28 cellular contexts compared by ENCODE assay signal in the genomic region with DNA sequence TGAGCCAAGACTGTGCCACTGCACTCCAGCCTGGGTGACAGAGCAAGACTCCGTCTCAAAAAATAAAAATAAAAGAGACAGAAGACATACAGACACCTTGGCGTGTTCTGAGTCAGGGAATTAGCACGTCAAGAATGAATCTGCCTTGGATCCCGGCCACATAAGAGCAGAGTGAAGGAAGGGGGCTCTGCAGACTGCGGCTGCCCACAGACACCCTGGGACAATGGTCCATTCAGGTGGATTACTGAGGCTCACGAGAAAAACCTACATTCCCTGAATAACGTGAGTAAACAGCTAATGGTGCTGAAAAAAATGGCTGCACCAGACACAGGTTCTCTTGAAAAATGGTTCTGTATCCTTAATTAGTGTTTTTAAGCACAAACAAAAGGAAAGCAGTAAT.
DNase-seq lines count a peak whose midpoint lies in the region; ATAC-seq, FAIRE-seq and TF ChIP-seq lines count a peak whose summit lies in the region.
"Had no signal": no experiment of that assay in that cellular context is flagged by ENCODE, and none has a peak within 500 bp of the region (broad histone marks: within the 10 kb centered on the region; RNA-seq: fewer than 3 reads in every experiment).

No MANE protein-coding gene starts in this region.

- POLR2A ChIA-PET in H1 (lab: Charles Lee; ENCODE audit: partially characterized antibody): interaction anchor here (0.8 to 1.7 kb wide), 2 partner anchors 102 to 230 kb away, joined by 3 to 4 read pairs; partner anchors contain the start of gene ATE1
- POLR2A ChIA-PET in HEK293T (lab: Yijun Ruan, JAX): no interaction called here

- no peak for ATAC-seq in stimulated activated memory B cell treated with anti-CD40 and anti-IgM and Interleukin-4, amounts not matched to agents 10 μg/mL and 1 μg/mL and 100 μg/mL, for 72 hours
- ATAC-seq in GM21528 (IDR thresholded peaks at IDR 0.05; ENCODE audit: low FRiP score, unreplicated experiment): no peak
- ATAC-seq: PC-3 had no signal

- no peak overlapping the region for H4K8ac ChIP-seq in H1 (ENCODE audit: extremely low read depth, insufficient read depth, low read length)

- H4K5ac ChIP-seq in H1 (ENCODE audit: insufficient read length, low read depth, low read length): no peak overlapping the region

- H3K4me2 ChIP-seq in H1 (ENCODE audit: insufficient read depth in 1 of 2, low read depth in 2 of 2, low read length in 2 of 2): no peak overlapping the region
- H3K4me2 ChIP-seq in neural progenitor cell: no peak overlapping the region
- H3K4me2 ChIP-seq: BLaER1 had no signal

- H3K79me1 ChIP-seq in H1 (ENCODE audit: low read depth, low read length): no peaks in the 10 kb centered on the region

- H3K23ac ChIP-seq in H1 (ENCODE audit: insufficient read length): no peak overlapping the region

- no peaks in the 10 kb centered on the region for H3K23me2 ChIP-seq in H1 (ENCODE audit: low read depth, low read length)

- no peak overlapping the region for H3K18ac ChIP-seq in H1 (ENCODE audit: extremely low read depth, low read length)

- no peaks in the 10 kb centered on the region for H3K36me3 ChIP-seq in H1 (ENCODE audit: control insufficient read depth in 2 of 4, insufficient read depth in 4 of 4, low read length in 3 of 4)
- H3K36me3 ChIP-seq in neural progenitor cell: no peaks in the 10 kb centered on the region
- H3K36me3 ChIP-seq: BLaER1, HAP-1, SJSA1 had no signal

- H2BK15ac ChIP-seq in H1 (ENCODE audit: low read length): no peak overlapping the region

- in situ Hi-C loops in G401 (cut with HindIII; ENCODE audit: low sequenced_read_pairs): no loop called here

- no peak for TF ChIP-seq EP300 in H1 (IDR thresholded peaks at IDR 0.05; ENCODE audit: borderline replicate concordance in 1 of 2, low read depth in 2 of 2, low read length in 2 of 2)

- H3K79me2 ChIP-seq in H1 (ENCODE audit: control insufficient read depth in 1 of 2, insufficient read depth in 2 of 2, low read length in 2 of 2) (no peaks in the 10 kb centered on the region), neural progenitor cell (ENCODE audit: low read depth) (no peaks in the 10 kb centered on the region)

- H3K4me3 ChIP-seq in H1 (ENCODE audit: extremely low read depth in 1 of 4, insufficient read depth in 2 of 4, low read depth in 3 of 4, low read length in 4 of 4) (no peak overlapping the region), neural progenitor cell (no peak overlapping the region)
- H3K4me3 ChIP-seq: BLaER1, GM23248, HAP-1, SJSA1 had no signal

- no peak overlapping the region for H2BK5ac ChIP-seq in H1 (ENCODE audit: low read depth, low read length)

- 0 out of 2 replicates have a peak overlapping the region, but pooled peaks have one; percentile 41 for H2BK20ac ChIP-seq in H1 (ENCODE audit: low read length)

- H3K4ac ChIP-seq in H1 (replicated peaks; ENCODE audit: insufficient read length, low read depth, low read length): no peak overlapping the region

- no peaks in the 10 kb centered on the region for H3K27me3 ChIP-seq in H1 (replicated peaks in 1 of 4; ENCODE audit: control insufficient read depth in 3 of 4, extremely low read depth in 1 of 4, insufficient read depth in 3 of 4, low read length in 3 of 4)
- H3K27me3 ChIP-seq in neural progenitor cell: no peaks in the 10 kb centered on the region
- H3K27me3 ChIP-seq: BLaER1, SJSA1 had no signal

- H2AK5ac ChIP-seq in H1 (ENCODE audit: low read depth, low read length): no peak overlapping the region

- FAIRE-seq in RCC 7860 (lab: Jason Lieb, UNC) (no peak), H1 (lab: Jason Lieb, UNC) (no peak)
- FAIRE-seq: GM18507 had no signal

- no peak overlapping the region for H2AFZ ChIP-seq in H1 (ENCODE audit: low read length)
- H2AFZ ChIP-seq in neural progenitor cell (replicated peaks): no peak overlapping the region
- H2AFZ ChIP-seq: GM23248 had no signal

- no peak overlapping the region for H4K91ac ChIP-seq in H1 (replicated peaks; ENCODE audit: insufficient read length, low read length)

- CTCF ChIA-PET in H1 (lab: Charles Lee; ENCODE audit: partially characterized antibody) (interaction anchor here (0.6 to 5.1 kb wide), 11 partner anchors 10 to 519 kb away, joined by 3 to 53 read pairs (median 4); no protein-coding TSS in a partner anchor), HEK293T (lab: Yijun Ruan, JAX) (no interaction called here)

- H3K9me3 ChIP-seq in H1 (ENCODE audit: insufficient read depth in 2 of 2, low read depth in 1 of 2, low read length in 1 of 2) (no peaks in the 10 kb centered on the region), neural progenitor cell (ENCODE audit: low read depth) (no peaks in the 10 kb centered on the region)
- H3K9me3 ChIP-seq: HAP-1, SJSA1 had no signal

- H3K14ac ChIP-seq in H1 (ENCODE audit: insufficient read length): no peak overlapping the region

- no peak for TF ChIP-seq POLR2A in H1 (IDR thresholded peaks at IDR 0.05; ENCODE audit: control extremely low read depth in 1 of 2, low read depth in 2 of 2, low read length in 2 of 2)

- no peak overlapping the region for H3K27ac ChIP-seq in H1 (ENCODE audit: low read depth, low read length)
- H3K27ac ChIP-seq in neural progenitor cell: no peak overlapping the region
- H3K27ac ChIP-seq: BLaER1, GM23248, SJSA1 had no signal

- 91% methylated on average over 7 of the region's 7 CpGs; no CpG with 5 or more reads in 1 of the 2 experiments for WGBS in H1 (ENCODE audit: extremely low coverage in 1 of 2, insufficient coverage in 1 of 2, insufficient read length in 1 of 2, insufficient replicate concordance in 2 of 2, low coverage in 1 of 2, low lambda C conversion rate in 2 of 2, missing lambda C conversion rate in 1 of 2), 2 experiments

- DNase-seq in G401 (ENCODE audit: low spot score) (peak; percentile 40), RCC 7860 (ENCODE audit: low spot score) (peak; percentile 75), H1 (ENCODE audit: low read depth in 1 of 2, low spot score in 2 of 2) (no peak), neural progenitor cell (ENCODE audit: low spot score) (no peak), HEK293T (ENCODE audit: extremely low spot score) (no peak), NCI-H2081 (lab: John Stamatoyannopoulos, UW) (no peak)
- DNase-seq: CD4-positive, CD25-positive, alpha-beta regulatory T cell; DMS153; DND-41; GM23248; IMR-90; KG1; NCI-H1092; NCI-H1417 treated with DMSO at 0.1 percent for 48 hours; NCI-H187 treated with DMSO at 0.1 percent for 48 hours; NCI-H2107; NCI-H524 treated with DMSO at 0.1 percent for 48 hours; NCI-H82; NK-92 treated with Interleukin-12 subunit alpha and Interleukin-12 subunit beta, amount 100 ng/mL, for 24 hours; PC-3; Right ventricle myocardium superior; RPMI8226 had no signal

- no peaks in the 10 kb centered on the region for H4K20me1 ChIP-seq in H1 (replicated peaks in 1 of 2; ENCODE audit: control insufficient read depth in 1 of 2, insufficient read depth in 2 of 2, low read length in 2 of 2)
- no peaks in the 10 kb centered on the region for H4K20me1 ChIP-seq in neural progenitor cell (ENCODE audit: low read depth)
- H4K20me1 ChIP-seq: BLaER1 had no signal

- TF ChIP-seq CTCF in H1 (IDR thresholded peaks at IDR 0.05; ENCODE audit: control extremely low read depth in 1 of 3, insufficient read depth in 1 of 3, low read depth in 1 of 3, low read length in 3 of 3): no peak
- TF ChIP-seq CTCF in neural progenitor cell (IDR thresholded peaks at IDR 0.05): no peak

- peaks cover 66% of the 10 kb centered on the region for H3K4me1 Mint-ChIP-seq in neural progenitor cell
- no peaks in the 10 kb centered on the region for H3K4me1 Mint-ChIP-seq in stimulated activated memory B cell treated with anti-CD40 and anti-IgM and Interleukin-4, amounts not matched to agents 10 μg/mL and 1 μg/mL and 100 μg/mL, for 72 hours
- H3K4me1 Mint-ChIP-seq: CD4-positive, CD25-positive, alpha-beta regulatory T cell had no signal

- H3K9ac ChIP-seq in H1 (replicated peaks in 1 of 4; ENCODE audit: extremely low read depth in 1 of 4, low read depth in 3 of 4, low read length in 3 of 4) (no peak overlapping the region), neural progenitor cell (no peak overlapping the region)
- H3K9ac ChIP-seq: BLaER1, GM23248 had no signal

- H2BK120ac ChIP-seq in H1 (replicated peaks; ENCODE audit: low read depth, low read length): no peak overlapping the region

- H3K9me3 Mint-ChIP-seq in neural progenitor cell: peaks cover 7% of the 10 kb centered on the region
- H3K9me3 Mint-ChIP-seq in stimulated activated memory B cell treated with anti-CD40 and anti-IgM and Interleukin-4, amounts not matched to agents 10 μg/mL and 1 μg/mL and 100 μg/mL, for 72 hours: peaks cover 14% of the 10 kb centered on the region

- H3K27ac Mint-ChIP-seq in neural progenitor cell: peak overlapping the region; percentile 45
- no peak overlapping the region for H3K27ac Mint-ChIP-seq in stimulated activated memory B cell treated with anti-CD40 and anti-IgM and Interleukin-4, amounts not matched to agents 10 μg/mL and 1 μg/mL and 100 μg/mL, for 72 hours

- TF ChIP-seq RAD21 in H1 (IDR thresholded peaks at IDR 0.05 in 1 of 2, conservative IDR thresholded peaks at IDR 0.05 in 1 of 2; ENCODE audit: low read depth in 2 of 2, low read length in 2 of 2): no peak

- no peak overlapping the region for H3K56ac ChIP-seq in H1 (replicated peaks; ENCODE audit: insufficient read length, low read depth, low read length)

- H3K4me3 Mint-ChIP-seq in neural progenitor cell: no peak overlapping the region
- H3K4me3 Mint-ChIP-seq in stimulated activated memory B cell treated with anti-CD40 and anti-IgM and Interleukin-4, amounts not matched to agents 10 μg/mL and 1 μg/mL and 100 μg/mL, for 72 hours: no peak overlapping the region
- H3K4me3 Mint-ChIP-seq: CD4-positive, CD25-positive, alpha-beta regulatory T cell had no signal

- peaks cover 26% of the 10 kb centered on the region for H3K27me3 Mint-ChIP-seq in neural progenitor cell (ENCODE audit: insufficient read depth, low read depth)
- H3K27me3 Mint-ChIP-seq in stimulated activated memory B cell treated with anti-CD40 and anti-IgM and Interleukin-4, amounts not matched to agents 10 μg/mL and 1 μg/mL and 100 μg/mL, for 72 hours: no peaks in the 10 kb centered on the region
- H3K27me3 Mint-ChIP-seq: CD4-positive, CD25-positive, alpha-beta regulatory T cell had no signal

- no peak overlapping the region for H2BK12ac ChIP-seq in H1 (ENCODE audit: low read depth, low read length)

- peaks cover 12% of the 10 kb centered on the region for H3F3A ChIP-seq in neural progenitor cell (ENCODE audit: low read depth)

- H3K36me3 Mint-ChIP-seq in neural progenitor cell: peaks cover 2% of the 10 kb centered on the region
- H3K36me3 Mint-ChIP-seq in stimulated activated memory B cell treated with anti-CD40 and anti-IgM and Interleukin-4, amounts not matched to agents 10 μg/mL and 1 μg/mL and 100 μg/mL, for 72 hours: no peaks in the 10 kb centered on the region
- H3K36me3 Mint-ChIP-seq: CD4-positive, CD25-positive, alpha-beta regulatory T cell had no signal

- peaks cover 0 to 8% (median 0%) of the 10 kb centered on the region in 4 experiments; a peak in 1 of 7 replicates for H3K4me1 ChIP-seq in H1 (replicated peaks in 1 of 4; ENCODE audit: control insufficient read depth in 3 of 4, insufficient read depth in 4 of 4, low read length in 3 of 4)
- H3K4me1 ChIP-seq in neural progenitor cell: peaks cover 36% of the 10 kb centered on the region
- H3K4me1 ChIP-seq: BLaER1 had no signal

TF ChIP-seq in H1, 55 proteins besides CTCF, POLR2A, EP300 and RAD21 (continues in another document):
- no peak for TF ChIP-seq NANOG (IDR thresholded peaks at IDR 0.05; ENCODE audit: insufficient read depth, low read depth, low read length, poor library complexity, severe bottlenecking)

Comparison
In these comparisons a context has a peak if more than half of its experiments do, and no peak if none do; other contexts are left out.
1. DNase-seq: peak in G401 (single experiment) and RCC 7860 (single experiment); none in H1 (0 of 2), neural progenitor cell (single experiment), HEK293T (single experiment) and NCI-H2081 (0 of 2).